ENCODE assay signal across 8 cellular contexts in genomic region chr13:108878732-108879131, GRCh38.
"Had no signal": no experiment of that assay in that cellular context is flagged by ENCODE, and none has a peak within 500 bp of the region (broad histone marks: within the 10 kb centered on the region; RNA-seq: fewer than 3 reads in every experiment).

No MANE protein-coding gene starts in this region.

- H3K4me3 ChIP-seq: GM23338, HAP-1, K562 had no signal

- H3K4me2 ChIP-seq: GM23338 had no signal

- FAIRE-seq: H1, HTR-8/SVneo, K562 had no signal

- H3K36me3 ChIP-seq: HAP-1 had no signal

- ATAC-seq: GM23338, K562 had no signal

- DNase-seq: H7, IMR-90, KG1 had no signal

- H3K9me3 ChIP-seq: HAP-1 had no signal

- H3K4me1 ChIP-seq: HAP-1 had no signal

- H2AFZ ChIP-seq: GM23338 had no signal
